1 cellular context compared by ENCODE assay signal in the genomic region with DNA sequence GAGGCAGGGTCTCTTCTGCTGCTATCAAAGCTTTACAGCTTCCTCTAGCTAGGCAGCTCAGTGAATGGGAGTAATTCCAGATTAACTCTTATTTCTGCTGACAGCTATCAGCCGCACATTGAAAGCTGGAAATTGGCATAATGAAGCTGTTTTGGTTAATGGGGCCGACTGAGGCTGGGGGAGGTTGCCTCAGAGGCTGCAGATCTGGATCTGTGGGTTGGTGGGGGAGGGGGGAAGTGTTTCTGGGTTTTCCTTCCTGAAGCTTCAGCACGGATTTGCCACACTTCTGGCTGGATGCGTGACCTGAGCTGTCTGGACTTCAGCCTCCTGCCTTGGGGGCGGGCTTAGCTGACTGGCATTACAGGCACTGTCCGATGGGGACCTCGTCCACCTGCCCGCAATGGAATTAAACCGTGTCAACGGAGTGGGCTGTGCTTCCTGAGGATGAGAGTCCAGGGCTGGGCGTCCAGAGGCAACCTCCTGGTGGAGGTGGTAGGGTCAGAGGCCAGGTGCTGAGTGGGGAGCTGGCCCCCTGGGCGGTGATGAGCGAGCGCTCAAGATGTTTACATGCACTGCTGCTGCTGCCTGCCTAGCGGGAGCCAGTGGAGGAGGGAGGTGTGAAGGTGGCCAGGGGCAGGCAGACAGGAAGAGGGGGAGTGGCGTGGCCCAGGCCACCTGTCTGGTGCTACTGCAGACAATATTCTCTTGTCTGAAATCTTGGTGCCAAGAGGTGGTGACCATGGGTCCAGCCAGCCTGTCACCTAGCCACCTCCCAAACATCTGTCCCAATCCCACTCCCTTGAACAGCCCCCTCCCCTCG.
A peak's percentile ranks its signal among the peaks of the same experiment; 100 is the strongest.
TF ChIP-seq lines count a peak whose summit lies in the region.

No MANE protein-coding gene starts in this region.

TF ChIP-seq in HepG2, 621 proteins besides CTCF, POLR2A, EP300 and RAD21 (continued from another document and continues in another):
- TF ChIP-seq, protein P1, sequence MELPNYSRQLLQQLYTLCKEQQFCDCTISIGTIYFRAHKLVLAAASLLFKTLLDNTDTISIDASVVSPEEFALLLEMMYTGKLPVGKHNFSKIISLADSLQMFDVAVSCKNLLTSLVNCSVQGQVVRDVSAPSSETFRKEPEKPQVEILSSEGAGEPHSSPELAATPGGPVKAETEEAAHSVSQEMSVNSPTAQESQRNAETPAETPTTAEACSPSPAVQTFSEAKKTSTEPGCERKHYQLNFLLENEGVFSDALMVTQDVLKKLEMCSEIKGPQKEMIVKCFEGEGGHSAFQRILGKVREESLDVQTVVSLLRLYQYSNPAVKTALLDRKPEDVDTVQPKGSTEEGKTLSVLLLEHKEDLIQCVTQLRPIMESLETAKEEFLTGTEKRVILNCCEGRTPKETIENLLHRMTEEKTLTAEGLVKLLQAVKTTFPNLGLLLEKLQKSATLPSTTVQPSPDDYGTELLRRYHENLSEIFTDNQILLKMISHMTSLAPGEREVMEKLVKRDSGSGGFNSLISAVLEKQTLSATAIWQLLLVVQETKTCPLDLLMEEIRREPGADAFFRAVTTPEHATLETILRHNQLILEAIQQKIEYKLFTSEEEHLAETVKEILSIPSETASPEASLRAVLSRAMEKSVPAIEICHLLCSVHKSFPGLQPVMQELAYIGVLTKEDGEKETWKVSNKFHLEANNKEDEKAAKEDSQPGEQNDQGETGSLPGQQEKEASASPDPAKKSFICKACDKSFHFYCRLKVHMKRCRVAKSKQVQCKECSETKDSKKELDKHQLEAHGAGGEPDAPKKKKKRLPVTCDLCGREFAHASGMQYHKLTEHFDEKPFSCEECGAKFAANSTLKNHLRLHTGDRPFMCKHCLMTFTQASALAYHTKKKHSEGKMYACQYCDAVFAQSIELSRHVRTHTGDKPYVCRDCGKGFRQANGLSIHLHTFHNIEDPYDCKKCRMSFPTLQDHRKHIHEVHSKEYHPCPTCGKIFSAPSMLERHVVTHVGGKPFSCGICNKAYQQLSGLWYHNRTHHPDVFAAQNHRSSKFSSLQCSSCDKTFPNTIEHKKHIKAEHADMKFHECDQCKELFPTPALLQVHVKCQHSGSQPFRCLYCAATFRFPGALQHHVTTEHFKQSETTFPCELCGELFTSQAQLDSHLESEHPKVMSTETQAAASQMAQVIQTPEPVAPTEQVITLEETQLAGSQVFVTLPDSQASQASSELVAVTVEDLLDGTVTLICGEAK (IDR thresholded peaks at IDR 0.05): no peak
- TF ChIP-seq, protein P1 (CRISPR knock-in tag; IDR thresholded peaks at IDR 0.05): peak; percentile 88
- TF ChIP-seq DNMT3B (CRISPR knock-in tag; conservative IDR thresholded peaks at IDR 0.05) (0 out of 2 replicates have a peak, but pooled peaks have one; percentile 52), ZNF234 (CRISPR knock-in tag; conservative IDR thresholded peaks at IDR 0.05) (peak; percentile 33; the same call in 1 of the 2 replicates), POLR2G (IDR thresholded peaks at IDR 0.05; ENCODE audit: low read depth, low read length) (peak; percentile 52; the same call in 1 of the 2 replicates), RFXANK (CRISPR knock-in tag; IDR thresholded peaks at IDR 0.05) (no peak), ZFY (CRISPR knock-in tag; IDR thresholded peaks at IDR 0.05) (peak; percentile 42; the same call in 1 of the 2 replicates), ZFX (CRISPR knock-in tag; IDR thresholded peaks at IDR 0.05; ENCODE audit: low read depth) (peak; percentile 72), ZNF354B (CRISPR knock-in tag; IDR thresholded peaks at IDR 0.05) (no peak), FOSL1 (CRISPR knock-in tag; IDR thresholded peaks at IDR 0.05; ENCODE audit: borderline replicate concordance) (no peak), ZNF12 (CRISPR knock-in tag; IDR thresholded peaks at IDR 0.05) (no peak), ZNF543 (CRISPR knock-in tag; IDR thresholded peaks at IDR 0.05) (peak; percentile 86; the same call in 1 of the 2 replicates), CREM (IDR thresholded peaks at IDR 0.05) (peak; percentile 27; the same call in 1 of the 2 replicates), CREM (CRISPR knock-in tag; IDR thresholded peaks at IDR 0.05) (no peak), ZNF589 (CRISPR knock-in tag; conservative IDR thresholded peaks at IDR 0.05) (peak; percentile 83; the same call in 1 of the 2 replicates), ZNF800 (CRISPR knock-in tag; IDR thresholded peaks at IDR 0.05) (0 out of 2 replicates have a peak, but pooled peaks have one; percentile 46), E2F5 (CRISPR knock-in tag; conservative IDR thresholded peaks at IDR 0.05) (no peak), ZNF33B (CRISPR knock-in tag; IDR thresholded peaks at IDR 0.05) (no peak), ZNF333 (CRISPR knock-in tag; IDR thresholded peaks at IDR 0.05; ENCODE audit: borderline replicate concordance) (peak; percentile 51; the same call in 1 of the 2 replicates), RNF219 (CRISPR knock-in tag; IDR thresholded peaks at IDR 0.05) (no peak), CBX1 (IDR thresholded peaks at IDR 0.05; ENCODE audit: low read depth) (no peak), NRL (CRISPR knock-in tag; IDR thresholded peaks at IDR 0.05; ENCODE audit: borderline replicate concordance) (peak; percentile 82), KDM1A (CRISPR knock-in tag; IDR thresholded peaks at IDR 0.05) (no peak; the same call in 1 of the 2 replicates), JUND (CRISPR knock-in tag; IDR thresholded peaks at IDR 0.05) (no peak), PAX8 (CRISPR knock-in tag; IDR thresholded peaks at IDR 0.05; ENCODE audit: borderline replicate concordance) (no peak), BHLHE40 (IDR thresholded peaks at IDR 0.05; ENCODE audit: low read length) (no peak), CCAR2 (optimal IDR thresholded peaks at IDR 0.05; ENCODE audit: low read depth, low read length) (no peak), ZMYM2 (CRISPR knock-in tag; IDR thresholded peaks at IDR 0.05) (no peak), SOX13 (IDR thresholded peaks at IDR 0.05) (no peak), SOX13 (CRISPR knock-in tag; conservative IDR thresholded peaks at IDR 0.05 in 1 of 2, IDR thresholded peaks at IDR 0.05 in 1 of 2) (peak in 1 of 2 experiments; percentile 43; a peak in 1 of 4 replicates), ZNF235 (CRISPR knock-in tag; IDR thresholded peaks at IDR 0.05; ENCODE audit: borderline replicate concordance) (no peak), DPF2 (CRISPR knock-in tag; IDR thresholded peaks at IDR 0.05; ENCODE audit: borderline replicate concordance, low read depth) (peak; percentile 73; the same call in 1 of the 2 replicates), ZBTB42 (CRISPR knock-in tag; IDR thresholded peaks at IDR 0.05) (peak; percentile 76; the same call in 1 of the 2 replicates), THAP11 (CRISPR knock-in tag; IDR thresholded peaks at IDR 0.05) (peak; percentile 59), EHMT2 (IDR thresholded peaks at IDR 0.05; ENCODE audit: borderline replicate concordance, low read depth, low read length) (no peak), ZNF501 (CRISPR knock-in tag; IDR thresholded peaks at IDR 0.05) (peak; percentile 93), ARNTL (CRISPR knock-in tag; IDR thresholded peaks at IDR 0.05) (peak; percentile 75), GPBP1L1 (CRISPR knock-in tag; IDR thresholded peaks at IDR 0.05) (no peak), XRCC5 (optimal IDR thresholded peaks at IDR 0.05; ENCODE audit: low read length) (peak; percentile 41), NR2C2 (CRISPR knock-in tag; IDR thresholded peaks at IDR 0.05; ENCODE audit: borderline replicate concordance) (0 out of 2 replicates have a peak, but pooled peaks have one; percentile 66), TGIF2 (CRISPR knock-in tag; IDR thresholded peaks at IDR 0.05) (peak; percentile 88), IRF1 (CRISPR knock-in tag; IDR thresholded peaks at IDR 0.05; ENCODE audit: low read depth) (0 out of 2 replicates have a peak, but pooled peaks have one; percentile 60), ZNF724P (CRISPR knock-in tag; IDR thresholded peaks at IDR 0.05; ENCODE audit: borderline replicate concordance) (0 out of 2 replicates have a peak, but pooled peaks have one; percentile 1)
- TF ChIP-seq, protein P2, sequence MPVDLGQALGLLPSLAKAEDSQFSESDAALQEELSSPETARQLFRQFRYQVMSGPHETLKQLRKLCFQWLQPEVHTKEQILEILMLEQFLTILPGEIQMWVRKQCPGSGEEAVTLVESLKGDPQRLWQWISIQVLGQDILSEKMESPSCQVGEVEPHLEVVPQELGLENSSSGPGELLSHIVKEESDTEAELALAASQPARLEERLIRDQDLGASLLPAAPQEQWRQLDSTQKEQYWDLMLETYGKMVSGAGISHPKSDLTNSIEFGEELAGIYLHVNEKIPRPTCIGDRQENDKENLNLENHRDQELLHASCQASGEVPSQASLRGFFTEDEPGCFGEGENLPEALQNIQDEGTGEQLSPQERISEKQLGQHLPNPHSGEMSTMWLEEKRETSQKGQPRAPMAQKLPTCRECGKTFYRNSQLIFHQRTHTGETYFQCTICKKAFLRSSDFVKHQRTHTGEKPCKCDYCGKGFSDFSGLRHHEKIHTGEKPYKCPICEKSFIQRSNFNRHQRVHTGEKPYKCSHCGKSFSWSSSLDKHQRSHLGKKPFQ (CRISPR knock-in tag; IDR thresholded peaks at IDR 0.05; ENCODE audit: insufficient replicate concordance): peak; percentile 93
